ENCODE assay signal across 8 cellular contexts in the genomic region with DNA sequence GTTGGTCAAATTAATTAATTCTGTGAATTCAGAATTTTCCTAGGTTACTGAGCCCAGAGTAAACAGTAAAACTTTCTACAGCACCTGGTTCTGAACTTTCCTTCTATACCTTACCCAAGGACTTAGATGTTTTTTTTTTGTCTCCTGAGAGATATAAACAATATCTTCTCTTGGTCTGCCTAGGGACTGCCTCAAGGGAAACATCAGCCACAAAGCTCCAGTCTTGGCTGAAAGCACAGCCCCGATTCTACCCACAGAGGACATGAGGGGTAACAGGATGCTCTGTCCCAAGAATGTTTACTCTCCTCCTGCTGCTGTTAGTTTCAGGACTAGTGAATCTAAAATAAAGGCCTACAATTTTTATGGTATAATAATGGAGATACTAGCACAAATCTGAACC. TPM values are rescaled to one million over a fixed set of nuclear protein-coding genes. Genes with fewer than 3 reads are reported as not detected.
"Had no signal": no experiment of that assay in that cellular context is flagged by ENCODE, and none has a peak within 500 bp of the region (broad histone marks: within the 10 kb centered on the region; RNA-seq: fewer than 3 reads in every experiment).

No MANE protein-coding gene starts in this region.

- DNase-seq: GDM1, GF-D8 had no signal

- FAIRE-seq: G401.6, GM12891, GM12892, GM18507, GM19239 had no signal

RNA-seq across cellular contexts. Expression of gene CNMD, which starts 14.3 kb away (rescaled TPM):
- total RNA-seq: G401 had no signal
